Comparison of ENCODE assay signal across 8 cellular contexts in the genomic region with DNA sequence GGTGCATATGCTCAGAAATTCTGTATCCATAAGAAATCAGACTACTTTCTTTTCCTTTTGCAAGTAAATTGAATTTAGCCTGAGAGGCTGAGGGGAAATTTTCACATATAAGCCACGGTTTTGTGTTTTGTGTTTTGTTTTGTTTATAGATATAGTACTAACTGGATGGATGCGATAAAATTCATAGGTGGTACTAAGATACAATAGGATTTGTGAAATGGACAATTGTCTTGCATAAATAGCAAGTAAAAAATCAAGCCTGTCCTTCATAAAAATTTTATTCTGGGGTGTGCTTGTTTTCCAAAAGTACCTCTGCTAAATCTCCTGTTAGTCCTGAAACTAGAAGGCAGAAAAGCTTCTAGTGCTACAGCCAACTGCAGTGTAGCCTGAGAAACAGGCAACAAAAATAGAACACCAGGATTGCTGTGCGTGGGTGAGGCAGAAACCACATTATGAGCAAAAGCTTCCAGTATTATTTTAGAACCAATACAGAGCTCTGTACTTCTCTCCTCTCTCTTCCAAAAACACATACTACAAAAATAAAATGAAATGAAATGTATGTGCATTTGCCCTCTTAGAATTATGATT. TPM values are rescaled to one million over a fixed set of nuclear protein-coding genes. Genes with fewer than 3 reads are reported as not detected.
A peak's percentile ranks its signal among the peaks of the same experiment; 100 is the strongest.
DNase-seq lines count a peak whose midpoint lies in the region; ATAC-seq, FAIRE-seq and TF ChIP-seq lines count a peak whose summit lies in the region.

No MANE protein-coding gene starts in this region.

- TF ChIP-seq CTCF in neural crest cell (conservative IDR thresholded peaks at IDR 0.05) (no peak), GM20000 (IDR thresholded peaks at IDR 0.05; ENCODE audit: extremely low read depth, missing control alignments) (no peak), kidney (IDR thresholded peaks at IDR 0.05; ENCODE audit: borderline replicate concordance, extremely low read depth, insufficient read depth) (no peak)

- no peak overlapping the region for H3K27ac ChIP-seq in kidney (ENCODE audit: low read depth in 2 of 2, low read length in 2 of 2)

- H3K36me3 ChIP-seq in HAP-1 (replicated peaks) = peaks cover 25% of the 10 kb centered on the region
- H3K36me3 ChIP-seq in kidney (ENCODE audit: control insufficient read depth in 1 of 2, insufficient read depth in 2 of 2, low read length in 2 of 2) = no peaks in the 10 kb centered on the region

- ATAC-seq in GM18498 (IDR thresholded peaks at IDR 0.05; ENCODE audit: unreplicated experiment) = peak; percentile 27

- intact Hi-C loops in kidney (cut with DNase I) = no loop called here

- no peaks in the 10 kb centered on the region for H3K27me3 ChIP-seq in HAP-1 (ENCODE audit: low read depth)

- no peak for FAIRE-seq in kidney (lab: Jason Lieb, UNC)

- no peaks in the 10 kb centered on the region for H3K9me3 Mint-ChIP-seq in neural crest cell

- no peak for DNase-seq in HAP-1 (ENCODE audit: low spot score in 2 of 2)
- DNase-seq in NCI-H345 (lab: John Stamatoyannopoulos, UW) = peak; percentile 38
- peak; percentile 78 for DNase-seq in dedifferentiated amniotic fluid mesenchymal stem cell (ENCODE audit: extremely low spot score)
- DNase-seq in neural crest cell (ENCODE audit: low read depth, low spot score) = no peak
- DNase-seq in GM20000 (ENCODE audit: low spot score) = no peak
- DNase-seq in kidney = no peak
- no peak for DNase-seq in A172 (ENCODE audit: low spot score)

- H3K27ac Mint-ChIP-seq in neural crest cell (ENCODE audit: unreplicated experiment) = peak overlapping the region; percentile 31

- H3K4me1 Mint-ChIP-seq in neural crest cell = peaks cover 50% of the 10 kb centered on the region

- H3K4me1 ChIP-seq in HAP-1 = peaks cover 33% of the 10 kb centered on the region
- no peaks in the 10 kb centered on the region for H3K4me1 ChIP-seq in kidney (ENCODE audit: control insufficient read depth in 1 of 2, insufficient read depth in 1 of 2, low read depth in 1 of 2, low read length in 2 of 2)

- in situ Hi-C loops in HAP-1 (cut with MboI; ENCODE audit: low sequenced_read_pairs) = loop anchor here (5.0 kb wide), 1 partner anchor 138 kb away; no protein-coding TSS in a partner anchor

- peak overlapping the region; percentile 88 for H3K4me3 Mint-ChIP-seq in neural crest cell

- H3K9me3 ChIP-seq in HAP-1 (no peaks in the 10 kb centered on the region), kidney (ENCODE audit: control insufficient read depth in 1 of 2, low read length in 2 of 2) (no peaks in the 10 kb centered on the region)

- no peaks in the 10 kb centered on the region for H3K36me3 Mint-ChIP-seq in neural crest cell (ENCODE audit: low read depth)

- no peaks in the 10 kb centered on the region for H3K27me3 Mint-ChIP-seq in neural crest cell (ENCODE audit: low read depth)

- H3K9ac ChIP-seq in kidney (ENCODE audit: low read length in 2 of 2) = peak overlapping the region in 1 of 2 donors; percentile 31

- H3K4me3 ChIP-seq in HAP-1 (peak overlapping the region; percentile 53), kidney (ENCODE audit: low read length in 2 of 2) (peak overlapping the region in 1 of 2 donors; percentile 57)

RNA-seq across cellular contexts. Expression of gene HDAC9, which starts 0.6 kb away (rescaled TPM):
- total RNA-seq in neural crest cell (28.3 and 32.3 TPM in 2 replicates), kidney (22.1 TPM)
- polyA plus RNA-seq in kidney (ENCODE audit: insufficient read depth, low read depth, low replicate concordance) = 2.1 TPM
- 45.7 and 53.6 TPM in 2 replicates for total RNA-seq in A172 (2014; rRNA removed; shearing (Covaris generic))

Comparison
In these comparisons a context has a peak if more than half of its experiments do, and no peak if none do; other contexts are left out.
1. DNase-seq: peak in NCI-H345 (single experiment) and dedifferentiated amniotic fluid mesenchymal stem cell (single experiment); none in HAP-1 (0 of 2), neural crest cell (single experiment), GM20000 (single experiment), kidney (single experiment) and A172 (single experiment).